ENCODE assay signal across 16 cellular contexts in the genomic region with DNA sequence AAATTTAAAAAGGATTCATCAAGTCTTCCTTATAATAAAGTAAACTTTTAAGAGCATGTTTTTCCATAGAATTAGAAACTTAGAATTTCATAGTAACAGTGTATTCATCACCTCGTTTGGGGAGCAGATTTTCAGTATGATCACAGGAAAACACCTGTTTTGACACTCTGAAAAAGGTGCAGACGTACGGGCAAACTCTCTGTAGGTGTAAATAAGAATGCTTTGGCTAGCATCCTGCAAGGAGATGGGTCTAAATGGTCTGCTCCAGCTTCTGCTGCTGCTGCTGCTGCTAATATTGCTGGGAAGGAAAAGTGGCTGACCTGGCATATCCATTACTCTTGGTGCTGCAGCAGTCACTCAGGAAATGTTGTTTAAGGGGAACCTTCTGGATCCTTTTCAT.
DNase-seq lines count a peak whose midpoint lies in the region; ATAC-seq and TF ChIP-seq lines count a peak whose summit lies in the region.
"Had no signal": no experiment of that assay in that cellular context is flagged by ENCODE, and none has a peak within 500 bp of the region (broad histone marks: within the 10 kb centered on the region; RNA-seq: fewer than 3 reads in every experiment).

No MANE protein-coding gene starts in this region.

- POLR2A ChIA-PET in activated CD8-positive, alpha-beta T cell treated with anti-CD3 and anti-CD28 coated beads, Interleukin-2, amount 10 ng/mL, durations not matched to agents 7 days and 5 days (lab: Charles Lee), result no interaction called here

- H3K36me3 ChIP-seq in BLaER1, result peaks cover 32% of the 10 kb centered on the region
- peaks cover 79% of the 10 kb centered on the region for H3K36me3 ChIP-seq in DOHH2 (ENCODE audit: control insufficient read depth, low read length)
- H3K36me3 ChIP-seq: suprapubic skin had no signal

- H3K4me3 Mint-ChIP-seq in activated CD8-positive, alpha-beta T cell treated with anti-CD3 and anti-CD28 coated beads, Interleukin-2, amount 10 ng/mL, durations not matched to agents 7 days and 5 days, result no peak overlapping the region
- peak overlapping the region in 7 of 8 donors; percentile 27 to 77 (median 66) for H3K4me3 Mint-ChIP-seq in naive B cell
- H3K4me3 Mint-ChIP-seq: endodermal cell had no signal

- peak overlapping the region; percentile 24 for H3K27ac Mint-ChIP-seq in activated CD8-positive, alpha-beta T cell treated with anti-CD3 and anti-CD28 coated beads, Interleukin-2, amount 10 ng/mL, durations not matched to agents 7 days and 5 days
- peak overlapping the region in 3 of 6 donors; percentile 44 to 79 (median 78) for H3K27ac Mint-ChIP-seq in naive B cell
- H3K27ac Mint-ChIP-seq: endodermal cell had no signal

- no peaks in the 10 kb centered on the region for H3K9me2 ChIP-seq in DOHH2 (replicated peaks; ENCODE audit: control insufficient read depth, low read length)

- H3K36me3 Mint-ChIP-seq in activated CD8-positive, alpha-beta T cell treated with anti-CD3 and anti-CD28 coated beads, Interleukin-2, amount 10 ng/mL, durations not matched to agents 7 days and 5 days (ENCODE audit: low read depth), result peaks cover 72% of the 10 kb centered on the region
- peaks cover 5 to 20% of the 10 kb centered on the region in 2 donors for H3K36me3 Mint-ChIP-seq in naive B cell

- H3K9me3 ChIP-seq in BLaER1, result no peaks in the 10 kb centered on the region; the same call in 1 of the 2 replicates
- H3K9me3 ChIP-seq in DOHH2 (ENCODE audit: control insufficient read depth, insufficient read depth, low read length), result no peaks in the 10 kb centered on the region
- H3K9me3 ChIP-seq: suprapubic skin had no signal

- H3K4me2 ChIP-seq in BLaER1, result peak overlapping the region; percentile 5; the same call in 1 of the 2 replicates
- peak overlapping the region; percentile 46 for H3K4me2 ChIP-seq in DOHH2 (ENCODE audit: low read length)

- peaks cover 99% of the 10 kb centered on the region for H3K79me2 ChIP-seq in DOHH2 (ENCODE audit: control insufficient read depth, low read length)

- H3F3A ChIP-seq in DOHH2 (ENCODE audit: control insufficient read depth, insufficient read depth), result peaks cover 14% of the 10 kb centered on the region

- H3K4me1 ChIP-seq in BLaER1 (peaks cover 17% of the 10 kb centered on the region), DOHH2 (ENCODE audit: control insufficient read depth, low read length) (peaks cover 97% of the 10 kb centered on the region)

- H3K9me3 Mint-ChIP-seq in activated CD8-positive, alpha-beta T cell treated with anti-CD3 and anti-CD28 coated beads, Interleukin-2, amount 10 ng/mL, durations not matched to agents 7 days and 5 days (ENCODE audit: insufficient read depth), result no peaks in the 10 kb centered on the region
- no peaks in the 10 kb centered on the region for H3K9me3 Mint-ChIP-seq in naive B cell
- H3K9me3 Mint-ChIP-seq: endodermal cell had no signal

- no peak for ATAC-seq in activated CD8-positive, alpha-beta T cell treated with anti-CD3 and anti-CD28 coated beads, Interleukin-2, amount 10 ng/mL, durations not matched to agents 7 days and 5 days
- no peak for ATAC-seq in naive B cell (ENCODE audit: low read depth in 2 of 2)
- no peak for ATAC-seq in esophagus mucosa
- ATAC-seq in HG03439 (IDR thresholded peaks at IDR 0.05; ENCODE audit: unreplicated experiment), result no peak
- ATAC-seq: left cardiac atrium had no signal

- DNase-seq in activated CD8-positive, alpha-beta T cell treated with anti-CD3 and anti-CD28 coated beads, Interleukin-2, amount 10 ng/mL, durations not matched to agents 7 days and 5 days, result no peak
- DNase-seq in naive B cell (no peak), NCI-H82 (lab: John Stamatoyannopoulos, UW) (no peak)
- no peak for DNase-seq in activated CD4-positive, CD25-positive, alpha-beta regulatory T cell treated with anti-CD3 and anti-CD28 coated beads, Interleukin-2, amount 50 U/mL, for 72 hours
- DNase-seq: AML-193, caudate nucleus, DMS53, endodermal cell, left cardiac atrium, NCI-H1930, posterior cingulate gyrus had no signal

- H3K4me3 ChIP-seq in BLaER1, result no peak overlapping the region
- H3K4me3 ChIP-seq in DOHH2 (ENCODE audit: low read length), result peak overlapping the region; percentile 32
- H3K4me3 ChIP-seq: suprapubic skin had no signal

- H4K20me1 ChIP-seq in BLaER1, result peaks cover 69% of the 10 kb centered on the region
- H4K20me1 ChIP-seq in DOHH2 (ENCODE audit: control insufficient read depth, insufficient read depth, low read depth, low read length), result peaks cover 12% of the 10 kb centered on the region; the same call in 1 of the 2 replicates

- H3K9ac ChIP-seq in BLaER1, result no peak overlapping the region

- peaks cover 66% of the 10 kb centered on the region for H3K4me1 Mint-ChIP-seq in activated CD8-positive, alpha-beta T cell treated with anti-CD3 and anti-CD28 coated beads, Interleukin-2, amount 10 ng/mL, durations not matched to agents 7 days and 5 days (ENCODE audit: low read depth)
- H3K4me1 Mint-ChIP-seq in naive B cell, result peaks cover 51 to 87% (median 75%) of the 10 kb centered on the region in 3 donors
- H3K4me1 Mint-ChIP-seq: endodermal cell had no signal

- H3K27me3 Mint-ChIP-seq in activated CD8-positive, alpha-beta T cell treated with anti-CD3 and anti-CD28 coated beads, Interleukin-2, amount 10 ng/mL, durations not matched to agents 7 days and 5 days (ENCODE audit: low read depth), result no peaks in the 10 kb centered on the region
- H3K27me3 Mint-ChIP-seq in naive B cell, result no peaks in the 10 kb centered on the region

- CTCF ChIA-PET in activated CD8-positive, alpha-beta T cell treated with anti-CD3 and anti-CD28 coated beads, Interleukin-2, amount 10 ng/mL, durations not matched to agents 7 days and 5 days (lab: Charles Lee), result no interaction called here

- H3K27me3 ChIP-seq in BLaER1 (no peaks in the 10 kb centered on the region), DOHH2 (ENCODE audit: control insufficient read depth, low read length) (no peaks in the 10 kb centered on the region)
- H3K27me3 ChIP-seq: suprapubic skin had no signal

- H3K27ac ChIP-seq in BLaER1 (no peak overlapping the region), DOHH2 (ENCODE audit: low read depth, low read length) (peak overlapping the region; percentile 5; the same call in 1 of the 2 replicates)
- H3K27ac ChIP-seq: suprapubic skin had no signal

- no peak for TF ChIP-seq CTCF in DOHH2 (IDR thresholded peaks at IDR 0.05; ENCODE audit: low read depth, low read length, poor library complexity, severe bottlenecking)
